In the genomic region with DNA sequence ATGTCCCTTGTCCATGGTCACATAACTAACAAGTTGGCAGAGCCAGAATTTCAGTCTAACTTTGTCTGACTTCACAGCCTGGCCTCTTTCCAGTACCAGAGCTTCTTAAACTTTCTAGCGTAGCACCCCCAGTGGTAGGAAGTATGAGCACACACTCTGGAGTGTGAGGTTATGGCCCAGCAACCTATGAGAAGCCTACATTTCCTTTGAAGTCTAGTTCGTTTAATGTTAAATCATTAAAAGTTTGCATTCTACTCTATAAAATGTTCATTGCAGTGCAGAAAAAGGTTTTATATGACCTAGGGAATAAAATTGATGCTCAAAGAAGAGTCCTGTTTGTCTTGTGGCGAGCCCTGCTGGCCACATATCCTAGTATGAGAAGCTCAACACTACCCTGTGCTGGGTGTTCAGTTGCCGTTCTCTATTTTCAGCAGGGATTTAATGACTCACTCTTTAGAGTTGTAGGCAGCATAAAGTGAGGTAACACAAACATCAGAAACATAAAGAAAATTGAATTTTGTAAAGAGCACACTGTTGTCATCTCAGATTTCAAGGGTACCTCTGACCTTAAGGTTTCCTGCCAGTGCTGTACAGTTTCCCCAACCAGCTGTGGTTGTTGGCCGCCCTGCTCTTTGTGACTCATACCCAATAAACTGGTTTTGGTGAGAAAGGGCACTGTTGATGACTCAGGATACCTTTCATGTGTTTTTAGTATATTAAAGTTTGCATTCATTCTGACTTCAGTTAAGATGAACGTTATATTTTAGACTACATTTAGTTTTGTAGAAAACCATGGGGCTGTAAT, we compare ENCODE assay signal across 7 cellular contexts. TPM values are rescaled to one million over a fixed set of nuclear protein-coding genes. Genes with fewer than 3 reads are reported as not detected.
A peak's percentile ranks its signal among the peaks of the same experiment; 100 is the strongest.
DNase-seq lines count a peak whose midpoint lies in the region; ATAC-seq and TF ChIP-seq lines count a peak whose summit lies in the region.

No MANE protein-coding gene starts in this region.

- no peaks in the 10 kb centered on the region for H4K20me1 ChIP-seq in Karpas-422 (ENCODE audit: insufficient read depth, low read depth, low read length)

- H3K9me3 ChIP-seq in Karpas-422 (ENCODE audit: low read length) (no peaks in the 10 kb centered on the region), WERI-Rb-1 (ENCODE audit: severe bottlenecking) (no peaks in the 10 kb centered on the region), breast epithelium (no peaks in the 10 kb centered on the region), left lung (no peaks in the 10 kb centered on the region)

- H3K9me2 ChIP-seq in Karpas-422 (replicated peaks; ENCODE audit: insufficient read depth, low read length): no peaks in the 10 kb centered on the region

- DNase-seq in GM12865 (ENCODE audit: low read depth) (peak; percentile 72), GOT3 (lab: John Stamatoyannopoulos, UW) (peak; percentile 35), Karpas-422 (peak; percentile 84), WERI-Rb-1 (peak; percentile 34), breast epithelium (ENCODE audit: low spot score in 2 of 2) (peak; percentile 59 to 70), left lung (no peak)
- DNase-seq in stimulated activated CD8-positive, alpha-beta memory T cell treated with anti-CD3 and anti-CD28 coated beads, Interleukin-12 subunit alpha, Interleukin-12 subunit beta, amount 100 ng/mL, for 4 hours (ENCODE audit: low read depth): peak; percentile 51

- H3K4me3 ChIP-seq in GM12865 (ENCODE audit: low read depth, low read length) (no peak overlapping the region), Karpas-422 (ENCODE audit: low read length) (no peak overlapping the region), WERI-Rb-1 (ENCODE audit: low read depth, low read length) (no peak overlapping the region), breast epithelium (no peak overlapping the region), left lung (no peak overlapping the region)

- no peak overlapping the region for H3K4me2 ChIP-seq in Karpas-422 (ENCODE audit: low read depth, low read length, poor library complexity, severe bottlenecking)

- intact Hi-C loops in breast epithelium (cut with DNase I; ENCODE audit: low total_unique reads): no loop called here
- intact Hi-C loops in left lung (cut with DNase I): no loop called here

- H3K36me3 ChIP-seq in Karpas-422 (ENCODE audit: insufficient read depth, low read length) (peaks cover 49% of the 10 kb centered on the region), WERI-Rb-1 (peaks cover 28% of the 10 kb centered on the region), breast epithelium (no peaks in the 10 kb centered on the region), left lung (peaks cover 0 to 69% of the 10 kb centered on the region in 2 donors)

- no peak overlapping the region for H2AFZ ChIP-seq in Karpas-422 (ENCODE audit: low read length)

- ATAC-seq in left lung: peak; percentile 85

- no peak overlapping the region for H3K27ac ChIP-seq in Karpas-422 (ENCODE audit: low read length)
- H3K27ac ChIP-seq in WERI-Rb-1: no peak overlapping the region
- H3K27ac ChIP-seq in breast epithelium: peak overlapping the region; percentile 80 to 86
- H3K27ac ChIP-seq in left lung: no peak overlapping the region

- H3K27me3 ChIP-seq in Karpas-422 (ENCODE audit: low read length): no peaks in the 10 kb centered on the region
- no peaks in the 10 kb centered on the region for H3K27me3 ChIP-seq in WERI-Rb-1 (ENCODE audit: insufficient read depth, low read depth, severe bottlenecking)
- no peaks in the 10 kb centered on the region for H3K27me3 ChIP-seq in breast epithelium
- no peaks in the 10 kb centered on the region for H3K27me3 ChIP-seq in left lung

- no peak for TF ChIP-seq POLR2A in breast epithelium (IDR thresholded peaks at IDR 0.05)

- no peak overlapping the region for H3K9ac ChIP-seq in Karpas-422 (ENCODE audit: low read length)

- no peaks in the 10 kb centered on the region for H3K4me1 ChIP-seq in Karpas-422 (ENCODE audit: low read length)
- H3K4me1 ChIP-seq in breast epithelium: peaks cover 0 to 12% of the 10 kb centered on the region in 2 donors
- no peaks in the 10 kb centered on the region for H3K4me1 ChIP-seq in left lung

- TF ChIP-seq CTCF in GM12865 (IDR thresholded peaks at IDR 0.05; ENCODE audit: insufficient read depth, low read depth, low read length, missing control alignments) (peak; percentile 76), WERI-Rb-1 (IDR thresholded peaks at IDR 0.05; ENCODE audit: low read depth, low read length) (peak; percentile 72), breast epithelium (IDR thresholded peaks at IDR 0.05) (peak in 2 of 3 donors; percentile 52 to 53), left lung (IDR thresholded peaks at IDR 0.05) (peak; percentile 34 to 57)

- H3K79me2 ChIP-seq in Karpas-422 (ENCODE audit: low read length): peaks cover 28% of the 10 kb centered on the region

RNA-seq across cellular contexts. Expression of a gene that starts 14.3 kb away (rescaled TPM):
- total RNA-seq in Karpas-422 (2014; rRNA removed; shearing (Covaris generic); ENCODE audit: low replicate concordance): 53.0 and 56.6 TPM in 2 replicates
- 100 to 1,000 TPM in 1 of 3 donors, 10 to 100 TPM in 2; 48.6 to 143 (median 56.4) TPM for total RNA-seq in breast epithelium
- 10 to 100 TPM; 35.9 to 36.0 TPM for total RNA-seq in left lung

Comparison
In these comparisons a context has a peak if more than half of its experiments do, and no peak if none do; other contexts are left out.
1. DNase-seq: peak in GM12865 (single experiment), GOT3 (single experiment), Karpas-422 (single experiment), WERI-Rb-1 (single experiment), breast epithelium (2 of 2) and stimulated activated CD8-positive, alpha-beta memory T cell treated with anti-CD3 and anti-CD28 coated beads, Interleukin-12 subunit alpha, Interleukin-12 subunit beta, amount 100 ng/mL, for 4 hours (single experiment); none in left lung (0 of 2).
2. H3K27ac ChIP-seq: peak in breast epithelium (2 of 2); none in Karpas-422 (single experiment), WERI-Rb-1 (single experiment) and left lung (0 of 2).
3. Peak in every context shown above with its lines, with median percentiles within 50 percentile points of each other: CTCF ChIP-seq.